35 cellular contexts compared by ENCODE assay signal in the genomic region with DNA sequence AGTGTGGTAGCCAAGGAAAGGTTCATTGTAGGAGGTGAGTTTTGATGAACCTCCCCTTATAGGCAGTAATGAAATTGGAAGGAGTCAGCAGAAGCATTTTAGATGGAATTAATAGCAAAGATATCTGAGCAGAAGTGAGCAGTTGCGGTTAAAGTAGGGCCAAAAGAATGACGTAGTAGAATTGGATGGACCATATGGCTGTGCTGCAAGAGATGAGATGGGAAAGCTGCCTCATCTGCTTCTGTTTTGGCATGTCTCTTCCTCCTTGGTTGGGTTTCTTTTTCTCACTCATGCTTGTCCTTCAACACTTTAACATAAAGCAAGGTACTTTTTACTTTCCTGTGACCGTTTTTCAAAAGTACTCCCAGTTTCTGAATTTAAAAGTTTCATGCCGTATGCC. TPM values are rescaled to one million over a fixed set of nuclear protein-coding genes. Genes with fewer than 3 reads are reported as not detected.
DNase-seq lines count a peak whose midpoint lies in the region; ATAC-seq, FAIRE-seq and TF ChIP-seq lines count a peak whose summit lies in the region.
"Had no signal": no experiment of that assay in that cellular context is flagged by ENCODE, and none has a peak within 500 bp of the region (broad histone marks: within the 10 kb centered on the region; RNA-seq: fewer than 3 reads in every experiment).

No MANE protein-coding gene starts in this region.

- peaks cover 31% of the 10 kb centered on the region for H3K4me1 ChIP-seq in muscle layer of colon (ENCODE audit: insufficient read depth, low read length)
- H3K4me1 ChIP-seq in transverse colon: peaks cover 0 to 14% (median 0%) of the 10 kb centered on the region in 4 donors
- H3K4me1 ChIP-seq: BE2C, breast epithelium, colonic mucosa, gastrocnemius medialis, right lobe of liver had no signal

- DNase-seq in activated naive CD4-positive, alpha-beta T cell treated with anti-CD3 and anti-CD28 coated beads for 36 hours: no peak
- no peak for DNase-seq in activated naive CD4-positive, alpha-beta T cell treated with anti-CD3 and anti-CD28 coated beads, Interleukin-2, amount 10 ng/mL, durations not matched to agents 7 days and 5 days
- no peak for DNase-seq in transverse colon
- no peak for DNase-seq in GM10266 (ENCODE audit: extremely low spot score)
- no peak for DNase-seq in HTR-8/SVneo (ENCODE audit: insufficient read length, low spot score)
- DNase-seq: activated CD4-positive, alpha-beta T cell treated with anti-CD3 and anti-CD28 coated beads, Interleukin-2, amount 50 U/mL, for 4 hours; activated CD8-positive, alpha-beta memory T cell treated with anti-CD3 and anti-CD28 coated beads, Interleukin-2, amount 50 U/mL, for 4 hours; activated gamma-delta T cell; BE2C; colonic mucosa; effector CD8-positive, alpha-beta T cell; gastrocnemius medialis; immature natural killer cell; left colon; mammary epithelial cell; MM.1S; NCI-H1417; NCI-H2081; NCI-H345; NCI-H774; right lobe of liver; RPMI8226; stimulated activated CD4-positive, alpha-beta T cell treated with anti-CD3 and anti-CD28 coated beads, Interleukin-12 subunit alpha, Interleukin-12 subunit beta, amount 100 ng/mL, for 4 hours; stimulated activated CD4-positive, alpha-beta T cell treated with anti-CD3 and anti-CD28 coated beads, Interleukin-4, amount 100 ng/mL, for 24 hours; stimulated activated naive B cell treated with anti-CD40 and anti-IgM and Interleukin-4, amounts not matched to agents 10 μg/mL and 1 μg/mL and 100 μg/mL, for 72 hours; T-helper 1 cell had no signal

- H3K27me3 ChIP-seq in muscle layer of colon (ENCODE audit: control insufficient read depth in 1 of 2, insufficient read depth in 2 of 2, low read length in 2 of 2) (no peaks in the 10 kb centered on the region), transverse colon (no peaks in the 10 kb centered on the region)
- H3K27me3 ChIP-seq: BE2C, breast epithelium, colonic mucosa, gastrocnemius medialis, hepatocyte, right lobe of liver had no signal

- WGBS in transverse colon (ENCODE audit: low coverage in 1 of 2), 2 donors: 78 to 89% methylated on average over 3 to 4 of the region's 4 CpGs

- no peak for TF ChIP-seq POLR2A in transverse colon (IDR thresholded peaks at IDR 0.05)

- CTCF ChIA-PET in activated naive CD4-positive, alpha-beta T cell treated with anti-CD3 and anti-CD28 coated beads for 36 hours (lab: Charles Lee): no interaction called here
- CTCF ChIA-PET in activated naive CD4-positive, alpha-beta T cell treated with anti-CD3 and anti-CD28 coated beads, Interleukin-2, amount 10 ng/mL, durations not matched to agents 7 days and 5 days (lab: Charles Lee): no interaction called here

- no peaks in the 10 kb centered on the region for H3K9me3 ChIP-seq in muscle layer of colon (ENCODE audit: low read length)
- H3K9me3 ChIP-seq in transverse colon: no peaks in the 10 kb centered on the region
- H3K9me3 ChIP-seq: BE2C, breast epithelium, colonic mucosa, gastrocnemius medialis, right lobe of liver, thoracic aorta had no signal

- H3K4me3 Mint-ChIP-seq in activated naive CD4-positive, alpha-beta T cell treated with anti-CD3 and anti-CD28 coated beads for 36 hours: no peak overlapping the region
- no peak overlapping the region for H3K4me3 Mint-ChIP-seq in activated naive CD4-positive, alpha-beta T cell treated with anti-CD3 and anti-CD28 coated beads, Interleukin-2, amount 10 ng/mL, durations not matched to agents 7 days and 5 days
- no peak overlapping the region for H3K4me3 Mint-ChIP-seq in brain
- H3K4me3 Mint-ChIP-seq: immature natural killer cell; stimulated activated naive B cell treated with anti-CD40 and anti-IgM and Interleukin-4, amounts not matched to agents 10 μg/mL and 1 μg/mL and 100 μg/mL, for 72 hours had no signal

- H3K4me3 ChIP-seq in muscle layer of colon (ENCODE audit: low read depth in 1 of 2, low read length in 2 of 2): no peak overlapping the region
- H3K4me3 ChIP-seq in transverse colon: no peak overlapping the region
- H3K4me3 ChIP-seq: breast epithelium, colonic mucosa, gastrocnemius medialis, hepatocyte, right lobe of liver, thoracic aorta had no signal

- no peaks in the 10 kb centered on the region for H3K9me3 Mint-ChIP-seq in activated naive CD4-positive, alpha-beta T cell treated with anti-CD3 and anti-CD28 coated beads for 36 hours
- H3K9me3 Mint-ChIP-seq in activated naive CD4-positive, alpha-beta T cell treated with anti-CD3 and anti-CD28 coated beads, Interleukin-2, amount 10 ng/mL, durations not matched to agents 7 days and 5 days: no peaks in the 10 kb centered on the region
- no peaks in the 10 kb centered on the region for H3K9me3 Mint-ChIP-seq in brain
- H3K9me3 Mint-ChIP-seq: immature natural killer cell; stimulated activated naive B cell treated with anti-CD40 and anti-IgM and Interleukin-4, amounts not matched to agents 10 μg/mL and 1 μg/mL and 100 μg/mL, for 72 hours had no signal

- in situ Hi-C loops in transverse colon (cut with MboI; ENCODE audit: low pct_ligation_motif_present in 1 of 4, low pct_unique_long_range_greater_than_20kb in 1 of 4, low sequenced_read_pairs in 3 of 4): no loop called here

- no peak overlapping the region for H3K9ac ChIP-seq in muscle layer of colon (ENCODE audit: low read length)
- H3K9ac ChIP-seq: KMS-11 had no signal

- H3K4me1 Mint-ChIP-seq in activated naive CD4-positive, alpha-beta T cell treated with anti-CD3 and anti-CD28 coated beads for 36 hours (ENCODE audit: low read depth): no peaks in the 10 kb centered on the region
- no peaks in the 10 kb centered on the region for H3K4me1 Mint-ChIP-seq in activated naive CD4-positive, alpha-beta T cell treated with anti-CD3 and anti-CD28 coated beads, Interleukin-2, amount 10 ng/mL, durations not matched to agents 7 days and 5 days
- no peaks in the 10 kb centered on the region for H3K4me1 Mint-ChIP-seq in brain
- H3K4me1 Mint-ChIP-seq: stimulated activated naive B cell treated with anti-CD40 and anti-IgM and Interleukin-4, amounts not matched to agents 10 μg/mL and 1 μg/mL and 100 μg/mL, for 72 hours had no signal

- H3K27ac Mint-ChIP-seq in activated naive CD4-positive, alpha-beta T cell treated with anti-CD3 and anti-CD28 coated beads for 36 hours: peak overlapping the region; percentile 47
- no peak overlapping the region for H3K27ac Mint-ChIP-seq in activated naive CD4-positive, alpha-beta T cell treated with anti-CD3 and anti-CD28 coated beads, Interleukin-2, amount 10 ng/mL, durations not matched to agents 7 days and 5 days
- H3K27ac Mint-ChIP-seq in brain: peak overlapping the region in 3 of 5 experiments; percentile 14 to 89 (median 75)
- H3K27ac Mint-ChIP-seq: stimulated activated naive B cell treated with anti-CD40 and anti-IgM and Interleukin-4, amounts not matched to agents 10 μg/mL and 1 μg/mL and 100 μg/mL, for 72 hours had no signal

- H3K36me3 Mint-ChIP-seq in activated naive CD4-positive, alpha-beta T cell treated with anti-CD3 and anti-CD28 coated beads for 36 hours (ENCODE audit: low read depth): peaks cover 40% of the 10 kb centered on the region
- H3K36me3 Mint-ChIP-seq in activated naive CD4-positive, alpha-beta T cell treated with anti-CD3 and anti-CD28 coated beads, Interleukin-2, amount 10 ng/mL, durations not matched to agents 7 days and 5 days: peaks cover 47% of the 10 kb centered on the region
- peaks cover 84% of the 10 kb centered on the region for H3K36me3 Mint-ChIP-seq in brain

- TF ChIP-seq CTCF in brain (conservative IDR thresholded peaks at IDR 0.05) (no peak), transverse colon (IDR thresholded peaks at IDR 0.05) (no peak), GM10266 (IDR thresholded peaks at IDR 0.05; ENCODE audit: control insufficient read depth, insufficient read depth, low read depth, missing control alignments) (no peak)

- ATAC-seq in HG03108 (IDR thresholded peaks at IDR 0.05; ENCODE audit: unreplicated experiment): no peak
- ATAC-seq: gastrocnemius medialis; left colon; right lobe of liver; stimulated activated naive B cell treated with anti-CD40 and anti-IgM and Interleukin-4, amounts not matched to agents 10 μg/mL and 1 μg/mL and 100 μg/mL, for 72 hours had no signal

- no peaks in the 10 kb centered on the region for H3K27me3 Mint-ChIP-seq in activated naive CD4-positive, alpha-beta T cell treated with anti-CD3 and anti-CD28 coated beads for 36 hours (ENCODE audit: low read depth)
- H3K27me3 Mint-ChIP-seq in activated naive CD4-positive, alpha-beta T cell treated with anti-CD3 and anti-CD28 coated beads, Interleukin-2, amount 10 ng/mL, durations not matched to agents 7 days and 5 days: no peaks in the 10 kb centered on the region
- H3K27me3 Mint-ChIP-seq in brain: no peaks in the 10 kb centered on the region
- H3K27me3 Mint-ChIP-seq: stimulated activated naive B cell treated with anti-CD40 and anti-IgM and Interleukin-4, amounts not matched to agents 10 μg/mL and 1 μg/mL and 100 μg/mL, for 72 hours had no signal

- peak overlapping the region; percentile 40 for H3K27ac ChIP-seq in muscle layer of colon (ENCODE audit: low read depth, low read length)
- peak overlapping the region; percentile 14 to 51 (median 32) for H3K27ac ChIP-seq in transverse colon
- H3K27ac ChIP-seq: breast epithelium, colonic mucosa, gastrocnemius medialis, hepatocyte, KMS-11, right lobe of liver, thoracic aorta had no signal

- intact Hi-C loops in activated naive CD4-positive, alpha-beta T cell treated with anti-CD3 and anti-CD28 coated beads for 36 hours (cut with micrococcal nuclease): no loop called here
- intact Hi-C loops in transverse colon (cut with DNase I; ENCODE audit: low total_unique reads): no loop called here

- no peak for TF ChIP-seq EP300 in transverse colon (IDR thresholded peaks at IDR 0.05; ENCODE audit: low read depth)

- no peak for FAIRE-seq in HTR-8/SVneo (lab: Jason Lieb, UNC)
- FAIRE-seq: A204.1 had no signal

- H3K36me3 ChIP-seq in muscle layer of colon (ENCODE audit: insufficient read depth, low read length) (peaks cover 17% of the 10 kb centered on the region), transverse colon (peaks cover 0 to 70% (median 38%) of the 10 kb centered on the region in 4 donors)

RNA-seq across cellular contexts. Expression of gene AQP7, which starts 55.8 kb away (rescaled TPM):
- total RNA-seq in activated naive CD4-positive, alpha-beta T cell treated with anti-CD3 and anti-CD28 coated beads for 36 hours: not detected
- 0.66 TPM for polyA plus RNA-seq in brain (ENCODE audit: insufficient read depth, low read depth, low replicate concordance)
- total RNA-seq in transverse colon: 100 to 1,000 TPM in 1 of 4 donors, 10 to 100 TPM in 3; 11.9 to 207 (median 27.7) TPM
- total RNA-seq: epithelial cell of proximal tubule had no signal
- polyA plus RNA-seq: immature natural killer cell, mammary epithelial cell had no signal

RNA-seq across cellular contexts. Expression of gene NFX1, which starts 56.2 kb away (rescaled TPM):
- total RNA-seq in activated naive CD4-positive, alpha-beta T cell treated with anti-CD3 and anti-CD28 coated beads for 36 hours: 10 to 100 TPM; 32.4 to 32.6 TPM
- polyA plus RNA-seq in brain (ENCODE audit: insufficient read depth, low read depth, low replicate concordance): 25.8 TPM
- total RNA-seq in transverse colon: 10 to 100 TPM; 17.7 to 61.6 (median 50.2) TPM

Comparison
In these comparisons a context has a peak if more than half of its experiments do, and no peak if none do; other contexts are left out.
1. RNA of gene AQP7, which starts 55.8 kb away (total RNA-seq): 11.9 to 207 TPM in transverse colon; not detected in activated naive CD4-positive, alpha-beta T cell treated with anti-CD3 and anti-CD28 coated beads for 36 hours; every median in the first group is over 4 times any median in the second.